ENCODE assay signal across 1 cellular context in genomic region chr10:95300140-95300539, GRCh38.
A peak's percentile ranks its signal among the peaks of the same experiment; 100 is the strongest.
TF ChIP-seq lines count a peak whose summit lies in the region.

No MANE protein-coding gene starts in this region.

TF ChIP-seq in HEK293, 187 proteins besides CTCF, POLR2A, EP300 and RAD21:
- TF ChIP-seq, protein P1, sequence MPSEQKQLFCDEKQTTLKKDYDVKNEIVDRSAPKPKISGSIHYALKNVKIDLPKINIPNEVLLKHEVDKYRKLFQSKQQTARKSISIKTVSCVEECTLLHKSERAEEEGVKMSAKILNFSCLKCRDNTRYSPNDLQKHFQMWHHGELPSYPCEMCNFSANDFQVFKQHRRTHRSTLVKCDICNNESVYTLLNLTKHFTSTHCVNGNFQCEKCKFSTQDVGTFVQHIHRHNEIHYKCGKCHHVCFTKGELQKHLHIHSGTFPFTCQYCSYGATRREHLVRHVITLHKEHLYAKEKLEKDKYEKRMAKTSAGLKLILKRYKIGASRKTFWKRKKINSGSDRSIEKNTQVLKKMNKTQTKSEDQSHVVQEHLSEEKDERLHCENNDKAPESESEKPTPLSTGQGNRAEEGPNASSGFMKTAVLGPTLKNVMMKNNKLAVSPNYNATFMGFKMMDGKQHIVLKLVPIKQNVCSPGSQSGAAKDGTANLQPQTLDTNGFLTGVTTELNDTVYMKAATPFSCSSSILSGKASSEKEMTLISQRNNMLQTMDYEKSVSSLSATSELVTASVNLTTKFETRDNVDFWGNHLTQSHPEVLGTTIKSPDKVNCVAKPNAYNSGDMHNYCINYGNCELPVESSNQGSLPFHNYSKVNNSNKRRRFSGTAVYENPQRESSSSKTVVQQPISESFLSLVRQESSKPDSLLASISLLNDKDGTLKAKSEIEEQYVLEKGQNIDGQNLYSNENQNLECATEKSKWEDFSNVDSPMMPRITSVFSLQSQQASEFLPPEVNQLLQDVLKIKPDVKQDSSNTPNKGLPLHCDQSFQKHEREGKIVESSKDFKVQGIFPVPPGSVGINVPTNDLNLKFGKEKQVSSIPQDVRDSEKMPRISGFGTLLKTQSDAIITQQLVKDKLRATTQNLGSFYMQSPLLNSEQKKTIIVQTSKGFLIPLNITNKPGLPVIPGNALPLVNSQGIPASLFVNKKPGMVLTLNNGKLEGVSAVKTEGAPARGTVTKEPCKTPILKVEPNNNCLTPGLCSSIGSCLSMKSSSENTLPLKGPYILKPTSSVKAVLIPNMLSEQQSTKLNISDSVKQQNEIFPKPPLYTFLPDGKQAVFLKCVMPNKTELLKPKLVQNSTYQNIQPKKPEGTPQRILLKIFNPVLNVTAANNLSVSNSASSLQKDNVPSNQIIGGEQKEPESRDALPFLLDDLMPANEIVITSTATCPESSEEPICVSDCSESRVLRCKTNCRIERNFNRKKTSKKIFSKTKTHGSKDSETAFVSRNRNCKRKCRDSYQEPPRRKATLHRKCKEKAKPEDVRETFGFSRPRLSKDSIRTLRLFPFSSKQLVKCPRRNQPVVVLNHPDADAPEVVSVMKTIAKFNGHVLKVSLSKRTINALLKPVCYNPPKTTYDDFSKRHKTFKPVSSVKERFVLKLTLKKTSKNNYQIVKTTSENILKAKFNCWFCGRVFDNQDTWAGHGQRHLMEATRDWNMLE (tag by site-specific recombination; conservative IDR thresholded peaks at IDR 0.05; ENCODE audit: low read depth), result no peak
- TF ChIP-seq ZEB2 (tag by site-specific recombination; IDR thresholded peaks at IDR 0.05) (0 out of 2 replicates have a peak, but pooled peaks have one; percentile 17), ZNF791 (tag by site-specific recombination; IDR thresholded peaks at IDR 0.05) (no peak), ZNF561 (tag by site-specific recombination; IDR thresholded peaks at IDR 0.05; ENCODE audit: borderline replicate concordance) (peak; percentile 78; the same call in 1 of the 2 replicates), HOXD13 (CRISPR knock-in tag; IDR thresholded peaks at IDR 0.05; ENCODE audit: borderline replicate concordance) (0 out of 2 replicates have a peak, but pooled peaks have one; percentile 24), SALL2 (tag by site-specific recombination; IDR thresholded peaks at IDR 0.05; ENCODE audit: borderline replicate concordance) (no peak)
- TF ChIP-seq, protein P2, sequence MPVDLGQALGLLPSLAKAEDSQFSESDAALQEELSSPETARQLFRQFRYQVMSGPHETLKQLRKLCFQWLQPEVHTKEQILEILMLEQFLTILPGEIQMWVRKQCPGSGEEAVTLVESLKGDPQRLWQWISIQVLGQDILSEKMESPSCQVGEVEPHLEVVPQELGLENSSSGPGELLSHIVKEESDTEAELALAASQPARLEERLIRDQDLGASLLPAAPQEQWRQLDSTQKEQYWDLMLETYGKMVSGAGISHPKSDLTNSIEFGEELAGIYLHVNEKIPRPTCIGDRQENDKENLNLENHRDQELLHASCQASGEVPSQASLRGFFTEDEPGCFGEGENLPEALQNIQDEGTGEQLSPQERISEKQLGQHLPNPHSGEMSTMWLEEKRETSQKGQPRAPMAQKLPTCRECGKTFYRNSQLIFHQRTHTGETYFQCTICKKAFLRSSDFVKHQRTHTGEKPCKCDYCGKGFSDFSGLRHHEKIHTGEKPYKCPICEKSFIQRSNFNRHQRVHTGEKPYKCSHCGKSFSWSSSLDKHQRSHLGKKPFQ (tag by site-specific recombination; IDR thresholded peaks at IDR 0.05), result peak; percentile 52; the same call in 1 of the 2 replicates
